In the genomic region with DNA sequence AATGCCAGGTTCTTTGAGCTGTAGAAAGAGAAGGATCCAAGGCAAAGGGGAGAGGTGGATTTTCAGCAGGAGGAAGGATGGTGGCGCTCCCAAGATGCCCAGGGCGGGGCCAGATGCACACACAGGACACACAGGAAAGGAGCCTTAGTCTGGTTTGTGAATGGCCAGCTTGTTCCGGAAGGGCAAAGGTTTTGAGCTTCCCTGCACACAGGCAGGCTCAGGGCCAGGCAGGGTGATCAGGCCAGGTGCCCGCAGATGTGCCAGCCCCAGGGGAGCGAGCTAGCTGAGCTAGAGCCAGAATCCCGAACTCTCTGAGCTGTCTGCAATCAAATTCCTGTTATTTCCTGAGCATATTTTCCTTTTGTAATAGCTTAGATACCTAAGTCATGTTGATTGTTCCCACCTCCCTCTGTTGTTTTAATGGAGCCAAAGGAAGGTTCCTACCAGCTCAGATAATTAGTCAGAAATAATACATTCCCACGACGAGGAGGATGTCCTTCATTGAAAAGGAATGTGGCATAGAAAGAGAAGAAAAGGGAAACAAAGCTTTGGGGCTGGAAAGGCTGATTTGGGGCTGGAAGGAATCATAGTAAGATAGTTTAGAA, we compare ENCODE assay signal across 21 cellular contexts. TPM values are rescaled to one million over a fixed set of nuclear protein-coding genes. Genes with fewer than 3 reads are reported as not detected.
"Had no signal": no experiment of that assay in that cellular context is flagged by ENCODE, and none has a peak within 500 bp of the region (broad histone marks: within the 10 kb centered on the region; RNA-seq: fewer than 3 reads in every experiment).

No MANE protein-coding gene starts in this region.

- H3K4me1 Mint-ChIP-seq: naive B cell had no signal

- H3K9me3 Mint-ChIP-seq: naive B cell, neural crest cell had no signal

- H3K9me3 ChIP-seq: ascending aorta, esophagus squamous epithelium, upper lobe of right lung had no signal

- H3K4me1 ChIP-seq: ascending aorta, upper lobe of right lung had no signal

- DNase-seq: activated CD4-positive, alpha-beta T cell treated with anti-CD3 and anti-CD28 coated beads for 1 hour; activated CD8-positive, alpha-beta memory T cell treated with anti-CD3 and anti-CD28 coated beads for 24 hours; activated CD8-positive, alpha-beta memory T cell treated with anti-CD3 and anti-CD28 coated beads, Interleukin-2, amount 50 U/mL, for 48 hours; activated effector memory CD4-positive, alpha-beta T cell treated with Interleukin-2 at 50 U/mL for 16 hours; activated naive CD4-positive, alpha-beta T cell treated with anti-CD3 and anti-CD28 coated beads, Interleukin-2, amount 50 U/mL, for 16 hours; activated T-cell treated with anti-CD3 and anti-CD28 coated beads, Interleukin-2, amount 50 U/mL, for 48 hours; effector memory CD4-positive, alpha-beta T cell; esophagus squamous epithelium; left cardiac atrium; naive B cell; stimulated activated CD4-positive, alpha-beta T cell treated with anti-CD3 and anti-CD28 coated beads, Interleukin-12 subunit alpha, Interleukin-12 subunit beta, amount 100 ng/mL, for 4 hours; stimulated activated CD4-positive, alpha-beta T cell treated with anti-CD3 and anti-CD28 coated beads, Interleukin-1b, Interleukin-23, amount 100 ng/mL, for 48 hours; stimulated activated CD8-positive, alpha-beta memory T cell treated with anti-CD3 and anti-CD28 coated beads, Interleukin-4, amount 100 ng/mL, for 48 hours; stimulated activated naive CD4-positive, alpha-beta T cell; T-helper 2 cell; upper lobe of right lung; WERI-Rb-1 had no signal

- H3K79me2 ChIP-seq: hepatocyte had no signal

- H2AFZ ChIP-seq: hepatocyte had no signal

- H3K27me3 ChIP-seq: ascending aorta, esophagus squamous epithelium, hepatocyte, upper lobe of right lung had no signal

- H3K27ac Mint-ChIP-seq: naive B cell had no signal

- H3K4me3 ChIP-seq: ascending aorta, esophagus squamous epithelium, hepatocyte, upper lobe of right lung had no signal

- H3K36me3 Mint-ChIP-seq: naive B cell had no signal

- H3K27ac ChIP-seq: ascending aorta, esophagus squamous epithelium, hepatocyte, upper lobe of right lung, WERI-Rb-1 had no signal

- H3K4me2 ChIP-seq: hepatocyte had no signal

- H3K36me3 ChIP-seq: ascending aorta, esophagus squamous epithelium, upper lobe of right lung, WERI-Rb-1 had no signal

- H3K4me3 Mint-ChIP-seq: naive B cell, neural crest cell had no signal

RNA-seq across cellular contexts. Expression of gene OTOF, which starts 13.7 kb away (rescaled TPM):
- total RNA-seq: ascending aorta, osteoblast had no signal
